In the genomic region with DNA sequence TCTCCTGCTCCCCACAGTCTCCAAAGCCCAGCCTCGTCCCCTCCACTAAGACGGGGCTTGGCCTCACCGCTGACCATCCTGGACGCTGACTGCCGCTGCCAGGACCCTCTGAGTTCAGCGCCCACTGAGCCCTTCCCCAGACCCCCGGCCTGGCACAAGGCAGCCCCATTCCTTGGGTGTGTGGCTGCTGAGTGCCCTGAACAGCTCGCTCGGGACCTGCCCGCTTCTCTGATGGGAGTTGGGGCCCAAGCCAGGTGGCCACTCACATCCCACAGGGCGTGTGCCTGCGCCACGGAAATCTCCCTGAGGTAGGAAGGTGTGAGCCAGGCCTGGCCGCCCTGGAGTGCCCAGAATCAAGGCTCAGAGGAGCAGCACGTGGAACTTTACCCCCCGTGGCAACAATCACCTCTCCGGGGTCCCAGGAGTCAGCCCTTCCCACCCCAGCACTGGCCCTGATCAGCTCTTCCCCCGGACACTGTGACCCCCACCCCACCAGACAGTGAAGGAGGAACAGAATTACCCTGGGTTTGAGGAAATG, we compare ENCODE assay signal across 16 cellular contexts. TPM values are rescaled to one million over a fixed set of nuclear protein-coding genes. Genes with fewer than 3 reads are reported as not detected.
A peak's percentile ranks its signal among the peaks of the same experiment; 100 is the strongest.
DNase-seq lines count a peak whose midpoint lies in the region; ATAC-seq and TF ChIP-seq lines count a peak whose summit lies in the region.
"Had no signal": no experiment of that assay in that cellular context is flagged by ENCODE, and none has a peak within 500 bp of the region (broad histone marks: within the 10 kb centered on the region; RNA-seq: fewer than 3 reads in every experiment).

No MANE protein-coding gene starts in this region.

- no peak overlapping the region for H2BK12ac ChIP-seq in neuronal stem cell (ENCODE audit: low read length)

- no peak overlapping the region for H4K91ac ChIP-seq in neuronal stem cell (ENCODE audit: low read depth, low read length, poor library complexity)

- H2BK120ac ChIP-seq in neuronal stem cell (ENCODE audit: low read depth, low read length) = no peak overlapping the region

- H3K27me3 ChIP-seq in heart left ventricle (no peaks in the 10 kb centered on the region), neuronal stem cell (ENCODE audit: control insufficient read depth in 3 of 3, insufficient read depth in 3 of 3, low read depth in 1 of 3, low read length in 3 of 3) (no peaks in the 10 kb centered on the region)
- H3K27me3 ChIP-seq: BLaER1 treated with 17β-estradiol and CSF1 and Interleukin-3, amounts not matched to agents 10 nM and 100 nM had no signal

- peaks cover 7% of the 10 kb centered on the region for H3K36me3 Mint-ChIP-seq in natural killer cell treated with Interleukin-12 subunit alpha and Interleukin-12 subunit beta and Interleukin-15 and Interleukin-18, amount 100 ng/mL, for 72 hours
- H3K36me3 Mint-ChIP-seq in natural killer cell = peaks cover 8% of the 10 kb centered on the region
- peaks cover 26% of the 10 kb centered on the region for H3K36me3 Mint-ChIP-seq in stimulated activated memory B cell treated with anti-CD40 and anti-IgM and Interleukin-4, amounts not matched to agents 10 μg/mL and 1 μg/mL and 100 μg/mL, for 72 hours

- peaks cover 5 to 7% of the 10 kb centered on the region in 2 donors for H3K4me1 Mint-ChIP-seq in natural killer cell treated with Interleukin-12 subunit alpha and Interleukin-12 subunit beta and Interleukin-15 and Interleukin-18, amount 100 ng/mL, for 72 hours (ENCODE audit: low read depth in 2 of 2)
- H3K4me1 Mint-ChIP-seq in natural killer cell = peaks cover 10 to 50% of the 10 kb centered on the region in 2 donors
- peaks cover 20% of the 10 kb centered on the region for H3K4me1 Mint-ChIP-seq in stimulated activated memory B cell treated with anti-CD40 and anti-IgM and Interleukin-4, amounts not matched to agents 10 μg/mL and 1 μg/mL and 100 μg/mL, for 72 hours

- H3K4me2 ChIP-seq in neuronal stem cell (ENCODE audit: insufficient read depth, low read length, poor library complexity, severe bottlenecking) = no peak overlapping the region
- H3K4me2 ChIP-seq: BLaER1 treated with 17β-estradiol and CSF1 and Interleukin-3, amounts not matched to agents 10 nM and 100 nM had no signal

- H3K27me3 Mint-ChIP-seq in natural killer cell treated with Interleukin-12 subunit alpha and Interleukin-12 subunit beta and Interleukin-15 and Interleukin-18, amount 100 ng/mL, for 72 hours = no peaks in the 10 kb centered on the region
- no peaks in the 10 kb centered on the region for H3K27me3 Mint-ChIP-seq in natural killer cell (ENCODE audit: low read depth in 2 of 2)
- no peaks in the 10 kb centered on the region for H3K27me3 Mint-ChIP-seq in stimulated activated memory B cell treated with anti-CD40 and anti-IgM and Interleukin-4, amounts not matched to agents 10 μg/mL and 1 μg/mL and 100 μg/mL, for 72 hours
- H3K27me3 Mint-ChIP-seq: CD4-positive, CD25-positive, alpha-beta regulatory T cell had no signal

- DNase-seq in heart left ventricle (peak in 3 of 5 donors; percentile 18 to 62 (median 22)), Right ventricle myocardium inferior (ENCODE audit: missing footprints) (no peak), natural killer cell (no peak), neuronal stem cell (ENCODE audit: low spot score) (no peak)
- peak; percentile 32 for DNase-seq in natural killer cell treated with Interleukin-12 subunit alpha and Interleukin-12 subunit beta and Interleukin-15 and Interleukin-18, amount 100 ng/mL, for 72 hours (ENCODE audit: low spot score)
- DNase-seq: 8988T; AML-193; CD4-positive, CD25-positive, alpha-beta regulatory T cell; DMS53; GF-D8; GOT3; H9 had no signal

- no peak overlapping the region for H3K4ac ChIP-seq in neuronal stem cell (ENCODE audit: low read length)

- peak overlapping the region; percentile 94 for H2AK5ac ChIP-seq in neuronal stem cell (ENCODE audit: low read depth, low read length)

- H2AFZ ChIP-seq in neuronal stem cell (ENCODE audit: low read length) = no peak overlapping the region

- no peak overlapping the region for H3K27ac Mint-ChIP-seq in natural killer cell treated with Interleukin-12 subunit alpha and Interleukin-12 subunit beta and Interleukin-15 and Interleukin-18, amount 100 ng/mL, for 72 hours
- no peak overlapping the region for H3K27ac Mint-ChIP-seq in natural killer cell
- no peak overlapping the region for H3K27ac Mint-ChIP-seq in stimulated activated memory B cell treated with anti-CD40 and anti-IgM and Interleukin-4, amounts not matched to agents 10 μg/mL and 1 μg/mL and 100 μg/mL, for 72 hours
- H3K27ac Mint-ChIP-seq: CD4-positive, CD25-positive, alpha-beta regulatory T cell; H9 had no signal

- H3K9me3 Mint-ChIP-seq in natural killer cell treated with Interleukin-12 subunit alpha and Interleukin-12 subunit beta and Interleukin-15 and Interleukin-18, amount 100 ng/mL, for 72 hours = no peaks in the 10 kb centered on the region
- no peaks in the 10 kb centered on the region for H3K9me3 Mint-ChIP-seq in natural killer cell
- peaks cover 18% of the 10 kb centered on the region for H3K9me3 Mint-ChIP-seq in stimulated activated memory B cell treated with anti-CD40 and anti-IgM and Interleukin-4, amounts not matched to agents 10 μg/mL and 1 μg/mL and 100 μg/mL, for 72 hours

- TF ChIP-seq POLR2A in heart left ventricle (IDR thresholded peaks at IDR 0.05) = no peak

- TF ChIP-seq CTCF in heart left ventricle (IDR thresholded peaks at IDR 0.05) (no peak), natural killer cell (IDR thresholded peaks at IDR 0.05) (no peak)

- H3K27ac ChIP-seq in heart left ventricle = no peak overlapping the region
- no peak overlapping the region for H3K27ac ChIP-seq in neuronal stem cell (replicated peaks; ENCODE audit: low read length)
- H3K27ac ChIP-seq: BLaER1 treated with 17β-estradiol and CSF1 and Interleukin-3, amounts not matched to agents 10 nM and 100 nM; HL-60 had no signal

- H3K9me3 ChIP-seq in heart left ventricle = no peaks in the 10 kb centered on the region
- peaks cover 4 to 5% of the 10 kb centered on the region in 2 donors for H3K9me3 ChIP-seq in neuronal stem cell (replicated peaks in 1 of 2; ENCODE audit: control insufficient read depth in 2 of 2, insufficient read depth in 1 of 2, low read depth in 1 of 2, low read length in 2 of 2)

- H3K4me3 ChIP-seq in heart left ventricle = no peak overlapping the region
- H3K4me3 ChIP-seq in neuronal stem cell (ENCODE audit: low read length in 2 of 2) = no peak overlapping the region
- H3K4me3 ChIP-seq: BLaER1 treated with 17β-estradiol and CSF1 and Interleukin-3, amounts not matched to agents 10 nM and 100 nM had no signal

- WGBS in heart left ventricle, 4 donors = 88 to 95% (median 92%) methylated on average over 14 to 18 of the region's 18 CpGs
- no CpG with 5 or more reads among the region's 18 CpGs for WGBS in neuronal stem cell (ENCODE audit: extremely low coverage in 2 of 2, insufficient read length in 2 of 2, insufficient replicate concordance in 1 of 2), 2 donors

- H4K8ac ChIP-seq in neuronal stem cell (ENCODE audit: low read depth, low read length) = no peak overlapping the region

- peak overlapping the region; percentile 75 for H3K14ac ChIP-seq in neuronal stem cell (ENCODE audit: low read length)

- ATAC-seq in heart left ventricle = no peak
- no peak for ATAC-seq in Right ventricle myocardium inferior
- no peak for ATAC-seq in natural killer cell treated with Interleukin-12 subunit alpha and Interleukin-12 subunit beta and Interleukin-15 and Interleukin-18, amount 100 ng/mL, for 72 hours
- ATAC-seq in natural killer cell = no peak
- no peak for ATAC-seq in HG02798 (IDR thresholded peaks at IDR 0.05; ENCODE audit: poor library complexity, unreplicated experiment)
- ATAC-seq in stimulated activated memory B cell treated with anti-CD40 and anti-IgM and Interleukin-4, amounts not matched to agents 10 μg/mL and 1 μg/mL and 100 μg/mL, for 72 hours = no peak

- H3K23ac ChIP-seq in neuronal stem cell (ENCODE audit: low read depth, low read length, poor library complexity) = peak overlapping the region; percentile 89

- no peaks in the 10 kb centered on the region for H3K79me1 ChIP-seq in neuronal stem cell (ENCODE audit: low read depth, low read length)

- peak overlapping the region; percentile 26 for H2BK15ac ChIP-seq in neuronal stem cell (ENCODE audit: low read length)

- H3K18ac ChIP-seq in neuronal stem cell (ENCODE audit: low read length) = peak overlapping the region; percentile 87

- intact Hi-C loops in heart left ventricle (cut with DNase I) (no loop called here), Right ventricle myocardium inferior (cut with DNase I) (no loop called here), natural killer cell (cut with micrococcal nuclease) (no loop called here)

- H3K4me3 Mint-ChIP-seq in natural killer cell treated with Interleukin-12 subunit alpha and Interleukin-12 subunit beta and Interleukin-15 and Interleukin-18, amount 100 ng/mL, for 72 hours = no peak overlapping the region
- H3K4me3 Mint-ChIP-seq in natural killer cell = no peak overlapping the region
- no peak overlapping the region for H3K4me3 Mint-ChIP-seq in stimulated activated memory B cell treated with anti-CD40 and anti-IgM and Interleukin-4, amounts not matched to agents 10 μg/mL and 1 μg/mL and 100 μg/mL, for 72 hours
- H3K4me3 Mint-ChIP-seq: CD4-positive, CD25-positive, alpha-beta regulatory T cell; H9 had no signal

- H3K4me1 ChIP-seq in heart left ventricle (peaks cover 0 to 13% (median 9%) of the 10 kb centered on the region in 12 donors), neuronal stem cell (ENCODE audit: control insufficient read depth in 2 of 2, insufficient read depth in 1 of 2, low read depth in 1 of 2, low read length in 2 of 2) (no peaks in the 10 kb centered on the region)

- no peak overlapping the region for H2BK5ac ChIP-seq in neuronal stem cell (ENCODE audit: low read length)

- H3K36me3 ChIP-seq in heart left ventricle (no peaks in the 10 kb centered on the region), neuronal stem cell (replicated peaks in 1 of 2; ENCODE audit: control insufficient read depth in 2 of 2, insufficient read depth in 2 of 2, low read length in 2 of 2) (no peaks in the 10 kb centered on the region)

- peak overlapping the region; percentile 63 for H3K9ac ChIP-seq in neuronal stem cell (ENCODE audit: low read depth, low read length, poor library complexity)
- H3K9ac ChIP-seq: BLaER1 treated with 17β-estradiol and CSF1 and Interleukin-3, amounts not matched to agents 10 nM and 100 nM had no signal

RNA-seq across cellular contexts. Expression of a gene that starts 20.8 kb away (rescaled TPM):
- total RNA-seq in heart left ventricle (1 to 10 TPM in 1 of 9 donors, under 1 TPM in 7, not detected in 1; 0.07 to 3.1 (median 0.43) TPM), Right ventricle myocardium inferior (0.32 TPM), natural killer cell (10 to 100 TPM; 21.1 to 23.9 (median 23.5) TPM)
- polyA plus RNA-seq in heart left ventricle = under 1 TPM; 0.15 to 0.18 TPM
- total RNA-seq in natural killer cell treated with Interleukin-12 subunit alpha and Interleukin-12 subunit beta and Interleukin-15 and Interleukin-18, amount 100 ng/mL, for 72 hours = 1 to 10 TPM in 1 of 2 donors, under 1 TPM in 1; 0.64 to 1.4 TPM
- 0.03 TPM for polyA plus RNA-seq in neuronal stem cell (2013, experiment 1 of 2)
- polyA plus RNA-seq in neuronal stem cell (2013, experiment 2 of 2) = 0.04 TPM

Comparison
In these comparisons a context has a peak if more than half of its experiments do, and no peak if none do; other contexts are left out.
1. DNase-seq: peak in heart left ventricle (3 of 5) and natural killer cell treated with Interleukin-12 subunit alpha and Interleukin-12 subunit beta and Interleukin-15 and Interleukin-18, amount 100 ng/mL, for 72 hours (single experiment); none in Right ventricle myocardium inferior (single experiment), natural killer cell (single experiment) and neuronal stem cell (single experiment).
2. RNA of a gene that starts 20.8 kb away (total RNA-seq): 21.1 to 23.9 TPM in natural killer cell; 0.64 to 1.4 TPM in natural killer cell treated with Interleukin-12 subunit alpha and Interleukin-12 subunit beta and Interleukin-15 and Interleukin-18, amount 100 ng/mL, for 72 hours, 0.07 to 3.1 TPM in heart left ventricle and 0.32 TPM in Right ventricle myocardium inferior (single experiment); every median in the first group is over 4 times any median in the second.